Comparison of ENCODE assay signal across 8 cellular contexts in the genomic region with DNA sequence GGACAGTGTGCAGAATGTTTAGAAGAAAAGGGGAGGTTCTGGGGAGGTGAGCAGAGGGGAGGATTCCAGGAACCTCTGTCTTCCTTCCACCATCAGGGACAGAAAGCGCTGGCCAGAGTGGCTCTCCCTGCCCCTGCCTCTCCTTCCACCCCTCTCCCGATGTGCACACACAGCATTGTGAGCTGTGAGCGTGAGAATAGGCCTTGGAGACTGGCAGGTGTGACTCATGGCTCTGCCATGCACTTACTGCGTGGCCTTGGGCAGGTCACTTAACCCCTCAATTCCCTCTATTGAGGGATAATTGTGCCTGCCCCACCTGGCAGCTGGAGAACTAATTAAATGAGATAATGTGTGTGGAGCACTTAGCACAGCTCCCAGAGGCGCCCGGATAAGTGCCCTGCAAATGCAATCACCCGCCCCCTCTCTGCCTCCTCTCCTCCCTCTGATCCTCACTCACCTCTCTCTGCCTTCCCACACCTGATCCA.
DNase-seq lines count a peak whose midpoint lies in the region; ATAC-seq and TF ChIP-seq lines count a peak whose summit lies in the region.

No MANE protein-coding gene starts in this region.

- H3K4me1 ChIP-seq in SJCRH30 (peaks cover 71% of the 10 kb centered on the region), gastroesophageal sphincter (peaks cover 3 to 100% (median 81%) of the 10 kb centered on the region in 3 donors), sigmoid colon (peaks cover 0 to 98% (median 89%) of the 10 kb centered on the region in 4 donors)

- TF ChIP-seq POLR2A in gastroesophageal sphincter (IDR thresholded peaks at IDR 0.05), result no peak
- no peak for TF ChIP-seq POLR2A in sigmoid colon (IDR thresholded peaks at IDR 0.05)

- H3K4me3 Mint-ChIP-seq in activated CD4-positive, alpha-beta memory T cell treated with anti-CD3 and anti-CD28 coated beads for 36 hours, result no peak overlapping the region

- WGBS in gastroesophageal sphincter (ENCODE audit: low coverage in 1 of 2), 2 donors, result 41% methylated on average over 5 of the region's 7 CpGs; no CpG with 5 or more reads in 1 of the 2 donors
- 33 to 61% methylated on average over 7 of the region's 7 CpGs for WGBS in sigmoid colon, 2 donors

- H3K36me3 ChIP-seq in SJCRH30, result no peaks in the 10 kb centered on the region; the same call in 1 of the 2 replicates
- peaks cover 0 to 23% of the 10 kb centered on the region in 2 donors for H3K36me3 ChIP-seq in gastroesophageal sphincter
- peaks cover 0 to 8% (median 4%) of the 10 kb centered on the region in 4 donors for H3K36me3 ChIP-seq in sigmoid colon

- TF ChIP-seq EP300 in gastroesophageal sphincter (IDR thresholded peaks at IDR 0.05) (no peak), sigmoid colon (IDR thresholded peaks at IDR 0.05) (no peak)

- CTCF ChIA-PET in activated CD4-positive, alpha-beta memory T cell treated with anti-CD3 and anti-CD28 coated beads for 36 hours (lab: Charles Lee), result interaction anchor here (2.2 kb wide), 1 partner anchor 11 kb away, joined by 11 read pairs; no protein-coding TSS in a partner anchor

- H3K27ac ChIP-seq in SJCRH30, result peak overlapping the region; percentile 44
- peak overlapping the region in 3 of 4 donors; percentile 65 to 82 (median 78) for H3K27ac ChIP-seq in gastroesophageal sphincter
- peak overlapping the region; percentile 58 to 82 (median 73) for H3K27ac ChIP-seq in sigmoid colon

- no peaks in the 10 kb centered on the region for H3K36me3 Mint-ChIP-seq in activated CD4-positive, alpha-beta memory T cell treated with anti-CD3 and anti-CD28 coated beads for 36 hours

- intact Hi-C loops in sigmoid colon (cut with DNase I), result loop anchor here (10.0 kb wide), 2 partner anchors 409 to 619 kb away; no protein-coding TSS in a partner anchor
- intact Hi-C loops in activated CD4-positive, alpha-beta memory T cell treated with anti-CD3 and anti-CD28 coated beads for 36 hours (cut with micrococcal nuclease), result no loop called here

- H3K4me1 Mint-ChIP-seq in activated CD4-positive, alpha-beta memory T cell treated with anti-CD3 and anti-CD28 coated beads for 36 hours (ENCODE audit: low read depth), result no peaks in the 10 kb centered on the region

- H3K27me3 ChIP-seq in SJCRH30, result no peaks in the 10 kb centered on the region
- H3K27me3 ChIP-seq in gastroesophageal sphincter, result no peaks in the 10 kb centered on the region
- no peaks in the 10 kb centered on the region for H3K27me3 ChIP-seq in sigmoid colon

- no peaks in the 10 kb centered on the region for H3K9me3 Mint-ChIP-seq in activated CD4-positive, alpha-beta memory T cell treated with anti-CD3 and anti-CD28 coated beads for 36 hours

- peak; percentile 80 for DNase-seq in HCEC 1CT
- peak; percentile 60 to 69 for DNase-seq in SJCRH30
- DNase-seq in sigmoid colon, result no peak
- no peak for DNase-seq in GM20000 (ENCODE audit: low spot score)
- no peak for DNase-seq in activated CD4-positive, alpha-beta memory T cell treated with anti-CD3 and anti-CD28 coated beads for 36 hours
- no peak for DNase-seq in retina

- H3K4me3 ChIP-seq in SJCRH30 (no peak overlapping the region), gastroesophageal sphincter (no peak overlapping the region), sigmoid colon (no peak overlapping the region)

- no peaks in the 10 kb centered on the region for H3K9me3 ChIP-seq in SJCRH30 (replicated peaks)
- no peaks in the 10 kb centered on the region for H3K9me3 ChIP-seq in gastroesophageal sphincter
- no peaks in the 10 kb centered on the region for H3K9me3 ChIP-seq in sigmoid colon

- no peaks in the 10 kb centered on the region for H3K27me3 Mint-ChIP-seq in activated CD4-positive, alpha-beta memory T cell treated with anti-CD3 and anti-CD28 coated beads for 36 hours

- ATAC-seq in gastroesophageal sphincter, result peak; percentile 48
- ATAC-seq in GM21529 (IDR thresholded peaks at IDR 0.05; ENCODE audit: unreplicated experiment), result no peak

- POLR2A ChIA-PET in activated CD4-positive, alpha-beta memory T cell treated with anti-CD3 and anti-CD28 coated beads for 36 hours (lab: Charles Lee), result no interaction called here

- TF ChIP-seq CTCF in gastroesophageal sphincter (IDR thresholded peaks at IDR 0.05), result no peak
- TF ChIP-seq CTCF in sigmoid colon (IDR thresholded peaks at IDR 0.05), result no peak
- no peak for TF ChIP-seq CTCF in GM20000 (IDR thresholded peaks at IDR 0.05; ENCODE audit: extremely low read depth, missing control alignments)

- no peak overlapping the region for H3K27ac Mint-ChIP-seq in activated CD4-positive, alpha-beta memory T cell treated with anti-CD3 and anti-CD28 coated beads for 36 hours

Comparison
In these comparisons a context has a peak if more than half of its experiments do, and no peak if none do; other contexts are left out.
1. DNase-seq: peak in HCEC 1CT (single experiment) and SJCRH30 (2 of 2); none in sigmoid colon (single experiment), GM20000 (single experiment), activated CD4-positive, alpha-beta memory T cell treated with anti-CD3 and anti-CD28 coated beads for 36 hours (single experiment) and retina (single experiment).
2. Peak in every context shown above with its lines, with median percentiles within 50 percentile points of each other: H3K27ac ChIP-seq.